8 cellular contexts compared by ENCODE assay signal in genomic region chr9:35072461-35073275, GRCh38. TPM values are rescaled to one million over a fixed set of nuclear protein-coding genes. Genes with fewer than 3 reads are reported as not detected.
A peak's percentile ranks its signal among the peaks of the same experiment; 100 is the strongest.
DNase-seq lines count a peak whose midpoint lies in the region; ATAC-seq and TF ChIP-seq lines count a peak whose summit lies in the region.

TSS of gene VCP (minus strand) at chr9:35072625. CDS start at chr9:35072353, 272 bp downstream.

- H3K4me1 Mint-ChIP-seq in T-helper 17 cell, result peaks cover 40% of the 10 kb centered on the region

- DNase-seq in NCI-H1694 treated with DMSO at 0.1 percent for 48 hours (lab: John Stamatoyannopoulos, UW) (peak; percentile 99), T-helper 17 cell (peak; percentile 92 to 97 (median 93)), amygdala (lab: John Stamatoyannopoulos, UW) (peak; percentile 80 to 99 (median 98)), left cardiac atrium (peak; percentile 99), posterior vena cava (ENCODE audit: low spot score) (peak; percentile 99), ureter (ENCODE audit: low spot score) (peak; percentile 99)

- H3K4me3 Mint-ChIP-seq in T-helper 17 cell, result peak within 1 kb of the TSS; percentile 92

- intact Hi-C loops in left cardiac atrium (cut with DNase I) (loop anchor here in 1 of 2 donors (2.0 to 10.0 kb wide), 2 partner anchors 30 to 78 kb away; partner anchors contain the start of gene STOML2), posterior vena cava (cut with DNase I) (no loop called here)

- peak; percentile 96 for TF ChIP-seq POLR2A in GM15510 (IDR thresholded peaks at IDR 0.05; ENCODE audit: borderline replicate concordance, extremely low read depth, insufficient read length)

- peak within 1 kb of the TSS; percentile 92 for H3K27ac Mint-ChIP-seq in T-helper 17 cell

- peak; percentile 86 for ATAC-seq in HG02885 (IDR thresholded peaks at IDR 0.05; ENCODE audit: poor library complexity, unreplicated experiment)
- peak; percentile 90 for ATAC-seq in T-helper 17 cell
- peak; percentile 96 for ATAC-seq in left cardiac atrium

- H3K9me3 ChIP-seq in T-helper 17 cell (ENCODE audit: control insufficient read depth, low read length, poor library complexity, severe bottlenecking), result no peaks in the 10 kb centered on the region

- peaks cover 4% of the 10 kb centered on the region for H3K36me3 Mint-ChIP-seq in T-helper 17 cell (ENCODE audit: low read depth)

- no peaks in the 10 kb centered on the region for H3K27me3 Mint-ChIP-seq in T-helper 17 cell

RNA-seq across cellular contexts. Expression of gene VCP, which starts in this region (rescaled TPM):
- total RNA-seq in T-helper 17 cell (100 to 1,000 TPM; 222 to 238 TPM), left cardiac atrium (100 to 1,000 TPM; 171 to 234 TPM), posterior vena cava (100 to 1,000 TPM; 138 to 179 TPM), ureter (217 TPM)

Comparison
In these comparisons a context has a peak if more than half of its experiments do, and no peak if none do; other contexts are left out.
1. Peak in every context shown above with its lines: DNase-seq and ATAC-seq.